1 cellular context compared by ENCODE assay signal in the genomic region with DNA sequence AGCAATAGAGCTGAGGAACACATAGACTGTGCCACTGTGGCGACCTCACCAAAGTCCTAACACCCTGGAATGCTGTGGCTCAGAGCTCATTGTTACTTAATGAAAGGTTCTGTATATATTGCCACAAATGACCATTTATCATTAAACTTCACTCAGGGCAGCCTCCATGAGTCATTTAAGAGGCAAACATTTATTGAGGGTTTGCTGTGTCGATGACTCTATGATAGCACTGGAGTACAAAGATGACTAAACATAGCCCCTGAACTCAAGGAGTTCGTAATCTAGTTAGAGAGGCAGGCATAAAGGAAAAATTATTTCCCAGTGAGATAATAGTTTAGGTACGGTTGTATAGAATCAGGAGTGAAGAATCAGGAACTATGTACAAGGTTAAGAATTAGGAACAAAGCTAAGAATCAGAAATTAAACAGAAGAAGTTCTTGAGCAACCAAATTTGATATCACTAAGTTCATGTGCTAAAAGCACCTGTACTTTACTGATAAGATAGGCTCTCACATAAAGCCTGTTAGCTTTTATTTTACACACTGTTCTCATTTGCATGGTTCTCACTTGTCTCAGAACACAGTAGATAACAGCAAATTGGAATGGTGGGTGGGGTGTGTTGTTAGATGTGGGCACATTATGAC.
TF ChIP-seq lines count a peak whose summit lies in the region.

No MANE protein-coding gene starts in this region.

TF ChIP-seq in Ishikawa, 13 proteins besides CTCF, POLR2A, EP300 and RAD21:
- TF ChIP-seq TEAD4 (IDR thresholded peaks at IDR 0.05) (peak; percentile 55; the same call in 1 of the 2 replicates), CEBPB (IDR thresholded peaks at IDR 0.05) (no peak)
